ENCODE assay signal across 16 cellular contexts in the genomic region with DNA sequence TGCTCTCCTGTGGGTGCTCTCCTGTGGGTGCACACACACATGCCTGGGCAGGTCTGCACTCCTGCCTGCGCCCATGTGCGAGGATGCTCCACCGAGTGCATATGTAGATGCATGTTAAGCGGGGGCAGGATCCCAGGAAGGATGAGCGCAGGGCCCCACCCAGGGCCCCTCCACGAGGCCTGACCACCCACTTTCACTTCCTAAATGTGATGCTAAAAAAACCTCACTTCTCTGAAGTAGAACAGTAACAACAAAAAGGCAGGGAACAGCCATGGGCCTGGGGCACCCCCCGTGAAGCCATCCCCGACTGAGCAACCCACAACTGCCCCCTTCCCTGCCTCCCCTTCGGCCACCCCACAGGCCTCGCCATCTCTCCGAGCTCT. TPM values are rescaled to one million over a fixed set of nuclear protein-coding genes. Genes with fewer than 3 reads are reported as not detected.
DNase-seq lines count a peak whose midpoint lies in the region; ATAC-seq and TF ChIP-seq lines count a peak whose summit lies in the region.
"Had no signal": no experiment of that assay in that cellular context is flagged by ENCODE, and none has a peak within 500 bp of the region (broad histone marks: within the 10 kb centered on the region; RNA-seq: fewer than 3 reads in every experiment).

No MANE protein-coding gene starts in this region.

- DNase-seq in GM13976 (ENCODE audit: low spot score) (peak; percentile 79), NOMO-1 treated with dmso at 0.1 percent for 144 hours (lab: John Stamatoyannopoulos, UW; ENCODE audit: unreplicated experiment) (peak; percentile 60), testis (no peak), OCI-M1 (lab: John Stamatoyannopoulos, UW) (no peak), osteocyte (ENCODE audit: extremely low spot score, unreplicated experiment) (no peak)
- no peak for DNase-seq in naive thymus-derived CD4-positive, alpha-beta T cell
- DNase-seq: activated CD8-positive, alpha-beta memory T cell treated with anti-CD3 and anti-CD28 coated beads for 24 hours; activated naive CD4-positive, alpha-beta T cell treated with anti-CD3 and anti-CD28 coated beads for 36 hours; NCI-H146; NK-92 treated with Interleukin-12 subunit alpha and Interleukin-12 subunit beta, amount 100 ng/mL, for 24 hours; stimulated activated CD4-positive, alpha-beta T cell treated with anti-CD3 and anti-CD28 coated beads, Interleukin-2, amount 100 ng/mL, for 24 hours had no signal

- H3K4me1 ChIP-seq in naive thymus-derived CD4-positive, alpha-beta T cell (ENCODE audit: control insufficient read depth in 2 of 2, insufficient read depth in 2 of 2, low read length in 2 of 2): no peaks in the 10 kb centered on the region
- H3K4me1 ChIP-seq in testis: no peaks in the 10 kb centered on the region
- H3K4me1 ChIP-seq: prostate gland had no signal

- CTCF ChIA-PET in naive thymus-derived CD4-positive, alpha-beta T cell (lab: Charles Lee): no interaction called here

- H3K4me3 Mint-ChIP-seq in naive thymus-derived CD4-positive, alpha-beta T cell: no peak overlapping the region
- H3K4me3 Mint-ChIP-seq in osteocyte (ENCODE audit: unreplicated experiment): no peak overlapping the region
- H3K4me3 Mint-ChIP-seq: activated naive CD4-positive, alpha-beta T cell treated with anti-CD3 and anti-CD28 coated beads for 36 hours; T-helper 1 cell treated with Interleukin-12 subunit alpha and Interleukin-12 subunit beta and Interleukin-4 antibody, amounts not matched to agents 30 μg/mL and 1 μg/mL, for 36 hours had no signal

- H3K27me3 ChIP-seq in naive thymus-derived CD4-positive, alpha-beta T cell (ENCODE audit: control insufficient read depth in 2 of 2, insufficient read depth in 2 of 2, low read length in 2 of 2): no peaks in the 10 kb centered on the region
- no peaks in the 10 kb centered on the region for H3K27me3 ChIP-seq in testis
- H3K27me3 ChIP-seq: esophagus muscularis mucosa had no signal

- H3K9me3 Mint-ChIP-seq in naive thymus-derived CD4-positive, alpha-beta T cell: no peaks in the 10 kb centered on the region
- H3K9me3 Mint-ChIP-seq in osteocyte (ENCODE audit: unreplicated experiment): no peaks in the 10 kb centered on the region
- H3K9me3 Mint-ChIP-seq: activated naive CD4-positive, alpha-beta T cell treated with anti-CD3 and anti-CD28 coated beads for 36 hours; T-helper 1 cell treated with Interleukin-12 subunit alpha and Interleukin-12 subunit beta and Interleukin-4 antibody, amounts not matched to agents 30 μg/mL and 1 μg/mL, for 36 hours had no signal

- intact Hi-C loops in naive thymus-derived CD4-positive, alpha-beta T cell (cut with micrococcal nuclease): no loop called here
- intact Hi-C loops in testis (cut with DNase I; ENCODE audit: low total_unique reads): no loop called here

- no peaks in the 10 kb centered on the region for H3K9me3 ChIP-seq in naive thymus-derived CD4-positive, alpha-beta T cell (ENCODE audit: control insufficient read depth in 2 of 3, low read length in 3 of 3)
- H3K9me3 ChIP-seq in testis: no peaks in the 10 kb centered on the region
- H3K9me3 ChIP-seq: esophagus muscularis mucosa, prostate gland had no signal

- POLR2A ChIA-PET in naive thymus-derived CD4-positive, alpha-beta T cell (lab: Charles Lee): no interaction called here

- no peak overlapping the region for H3K27ac Mint-ChIP-seq in naive thymus-derived CD4-positive, alpha-beta T cell
- H3K27ac Mint-ChIP-seq in osteocyte (ENCODE audit: unreplicated experiment): no peak overlapping the region
- H3K27ac Mint-ChIP-seq: activated naive CD4-positive, alpha-beta T cell treated with anti-CD3 and anti-CD28 coated beads for 36 hours; T-helper 1 cell treated with Interleukin-12 subunit alpha and Interleukin-12 subunit beta and Interleukin-4 antibody, amounts not matched to agents 30 μg/mL and 1 μg/mL, for 36 hours had no signal

- no peaks in the 10 kb centered on the region for H3K36me3 Mint-ChIP-seq in naive thymus-derived CD4-positive, alpha-beta T cell
- peaks cover 8% of the 10 kb centered on the region for H3K36me3 Mint-ChIP-seq in osteocyte (ENCODE audit: unreplicated experiment)

- no peak for TF ChIP-seq POLR2A in testis (IDR thresholded peaks at IDR 0.05)

- ATAC-seq in GM21529 (IDR thresholded peaks at IDR 0.05; ENCODE audit: unreplicated experiment) (peak; percentile 49), HG02571 (IDR thresholded peaks at IDR 0.05; ENCODE audit: unreplicated experiment) (no peak)
- peak; percentile 50 for ATAC-seq in naive thymus-derived CD4-positive, alpha-beta T cell

- no peaks in the 10 kb centered on the region for H3K27me3 Mint-ChIP-seq in naive thymus-derived CD4-positive, alpha-beta T cell
- no peaks in the 10 kb centered on the region for H3K27me3 Mint-ChIP-seq in osteocyte (ENCODE audit: unreplicated experiment)

- in situ Hi-C loops in GM13976 (cut with MboI; ENCODE audit: low sequenced_read_pairs, unreplicated experiment): loop anchor here (10.0 kb wide), 1 partner anchor 208 kb away; a partner anchor contains a TSS

- TF ChIP-seq CTCF in GM13976 (IDR thresholded peaks at IDR 0.05; ENCODE audit: borderline replicate concordance, control extremely low read depth, extremely low read depth, insufficient read depth, missing control alignments) (no peak), testis (IDR thresholded peaks at IDR 0.05) (no peak), osteocyte (IDR thresholded peaks at IDR 0.05) (no peak)

- 90 to 91% methylated on average over 11 of the region's 11 CpGs for WGBS in testis, 2 donors

- H3K27ac ChIP-seq in naive thymus-derived CD4-positive, alpha-beta T cell (ENCODE audit: low read depth, low read length): no peak overlapping the region
- no peak overlapping the region for H3K27ac ChIP-seq in testis
- H3K27ac ChIP-seq: esophagus muscularis mucosa, prostate gland had no signal

- peaks cover 0 to 8% (median 0%) of the 10 kb centered on the region in 7 donors for H3K4me1 Mint-ChIP-seq in naive thymus-derived CD4-positive, alpha-beta T cell
- no peaks in the 10 kb centered on the region for H3K4me1 Mint-ChIP-seq in osteocyte (ENCODE audit: unreplicated experiment)

- H3K4me3 ChIP-seq in naive thymus-derived CD4-positive, alpha-beta T cell (ENCODE audit: low read length): no peak overlapping the region
- H3K4me3 ChIP-seq in testis: no peak overlapping the region
- H3K4me3 ChIP-seq: esophagus muscularis mucosa, prostate gland had no signal

- H3K36me3 ChIP-seq in naive thymus-derived CD4-positive, alpha-beta T cell (ENCODE audit: control insufficient read depth in 2 of 3, insufficient read depth in 3 of 3, low read length in 3 of 3): no peaks in the 10 kb centered on the region
- H3K36me3 ChIP-seq in testis (ENCODE audit: low read depth, missing control alignments): no peaks in the 10 kb centered on the region
- H3K36me3 ChIP-seq: prostate gland had no signal

RNA-seq across cellular contexts. Expression of a gene that starts 48.2 kb away (rescaled TPM):
- total RNA-seq in naive thymus-derived CD4-positive, alpha-beta T cell: 10 to 100 TPM in 3 of 5 experiments, 1 to 10 TPM in 1, under 1 TPM in 1; 0.73 to 27.2 (median 16.5) TPM
- 10 to 100 TPM; 10.2 to 11.0 TPM for polyA plus RNA-seq in naive thymus-derived CD4-positive, alpha-beta T cell
- total RNA-seq in testis: 1 to 10 TPM; 5.1 to 7.2 TPM
- 2.6 TPM for polyA plus RNA-seq in testis (ENCODE audit: insufficient read depth, low read depth, low replicate concordance)
- 0.21 and 0.56 TPM in 2 replicates for total RNA-seq in osteocyte

Comparison
In these comparisons a context has a peak if more than half of its experiments do, and no peak if none do; other contexts are left out.
1. DNase-seq: peak in GM13976 (single experiment) and NOMO-1 treated with dmso at 0.1 percent for 144 hours (single experiment); none in naive thymus-derived CD4-positive, alpha-beta T cell (0 of 9), testis (single experiment), OCI-M1 (single experiment) and osteocyte (single experiment).